21 cellular contexts compared by ENCODE assay signal in genomic region chr15:98151098-98151497, GRCh38.
"Had no signal": no experiment of that assay in that cellular context is flagged by ENCODE, and none has a peak within 500 bp of the region (broad histone marks: within the 10 kb centered on the region; RNA-seq: fewer than 3 reads in every experiment).

No MANE protein-coding gene starts in this region.

- H3K27ac Mint-ChIP-seq: activated B cell treated with CpG ODN at 0.5 μM for 24 hours; activated CD4-positive, alpha-beta memory T cell treated with anti-CD3 and anti-CD28 coated beads for 36 hours; activated naive CD8-positive, alpha-beta T cell treated with anti-CD3 and anti-CD28 coated beads, Interleukin-2, amount 10 ng/mL, durations not matched to agents 7 days and 5 days; endodermal cell; natural killer cell; stimulated activated memory B cell treated with anti-CD40 and anti-IgM and Interleukin-4, amounts not matched to agents 10 μg/mL and 1 μg/mL and 100 μg/mL, for 72 hours had no signal

- H3K36me3 Mint-ChIP-seq: activated CD4-positive, alpha-beta memory T cell treated with anti-CD3 and anti-CD28 coated beads for 36 hours; activated naive CD8-positive, alpha-beta T cell treated with anti-CD3 and anti-CD28 coated beads, Interleukin-2, amount 10 ng/mL, durations not matched to agents 7 days and 5 days; natural killer cell; stimulated activated memory B cell treated with anti-CD40 and anti-IgM and Interleukin-4, amounts not matched to agents 10 μg/mL and 1 μg/mL and 100 μg/mL, for 72 hours had no signal

- H3K27ac ChIP-seq: coronary artery, lower lobe of right lung, stomach, suprapubic skin, tibial nerve had no signal

- H3K4me3 Mint-ChIP-seq: activated B cell treated with CpG ODN at 0.5 μM for 24 hours; activated CD4-positive, alpha-beta memory T cell treated with anti-CD3 and anti-CD28 coated beads for 36 hours; activated naive CD8-positive, alpha-beta T cell treated with anti-CD3 and anti-CD28 coated beads, Interleukin-2, amount 10 ng/mL, durations not matched to agents 7 days and 5 days; endodermal cell; natural killer cell; stimulated activated memory B cell treated with anti-CD40 and anti-IgM and Interleukin-4, amounts not matched to agents 10 μg/mL and 1 μg/mL and 100 μg/mL, for 72 hours had no signal

- DNase-seq: activated B cell treated with CpG ODN at 0.5 μM for 24 hours; activated CD4-positive, alpha-beta memory T cell treated with anti-CD3 and anti-CD28 coated beads for 36 hours; activated CD4-positive, alpha-beta T cell treated with anti-CD3 and anti-CD28 coated beads for 4 hours; activated naive CD4-positive, alpha-beta T cell treated with Interleukin-2 at 50 U/mL for 16 hours; activated naive CD8-positive, alpha-beta T cell treated with anti-CD3 and anti-CD28 coated beads, Interleukin-2, amount 10 ng/mL, durations not matched to agents 7 days and 5 days; activated T-cell treated with anti-CD3 and anti-CD28 coated beads, Interleukin-2, amount 50 U/mL, for 48 hours; amniotic stem cell; cerebellar nuclear complex; endodermal cell; kidney; lower lobe of right lung; natural killer cell; small intestine; stimulated activated CD4-positive, alpha-beta T cell treated with anti-CD3 and anti-CD28 coated beads, Interleukin-2, amount 100 ng/mL, for 24 hours; stomach had no signal

- H3K27me3 ChIP-seq: suprapubic skin, tibial nerve had no signal

- H3K4me1 Mint-ChIP-seq: activated naive CD8-positive, alpha-beta T cell treated with anti-CD3 and anti-CD28 coated beads, Interleukin-2, amount 10 ng/mL, durations not matched to agents 7 days and 5 days had no signal

- H3K27me3 Mint-ChIP-seq: activated B cell treated with CpG ODN at 0.5 μM for 24 hours had no signal

- H3K4me3 ChIP-seq: coronary artery, lower lobe of right lung, stomach, suprapubic skin, tibial nerve had no signal

- H3K36me3 ChIP-seq: lower lobe of right lung, stomach, suprapubic skin, tibial nerve had no signal

- ATAC-seq: left lobe of liver; lower lobe of right lung; natural killer cell; sciatic nerve; stimulated activated memory B cell treated with anti-CD40 and anti-IgM and Interleukin-4, amounts not matched to agents 10 μg/mL and 1 μg/mL and 100 μg/mL, for 72 hours had no signal

- H3K9me3 Mint-ChIP-seq: activated B cell treated with CpG ODN at 0.5 μM for 24 hours; activated CD4-positive, alpha-beta memory T cell treated with anti-CD3 and anti-CD28 coated beads for 36 hours; endodermal cell; natural killer cell had no signal

- H3K9me3 ChIP-seq: lower lobe of right lung, stomach, suprapubic skin, tibial nerve had no signal

- H3K4me1 ChIP-seq: lower lobe of right lung, stomach, suprapubic skin, tibial nerve had no signal
